Comparison of ENCODE assay signal across 1 cellular context in genomic region chr7:45886931-45887667, GRCh38.
TF ChIP-seq lines count a peak whose summit lies in the region.

No MANE protein-coding gene starts in this region.

TF ChIP-seq in HepG2, 621 proteins besides CTCF, POLR2A, EP300 and RAD21 (continued from another document):
- no peak for TF ChIP-seq TEF (CRISPR knock-in tag; IDR thresholded peaks at IDR 0.05)
- 0 out of 2 replicates have a peak, but pooled peaks have one; percentile 3 for TF ChIP-seq ZNF558 (CRISPR knock-in tag; IDR thresholded peaks at IDR 0.05; ENCODE audit: borderline replicate concordance)
- 0 out of 2 replicates have a peak, but pooled peaks have one; percentile 16 for TF ChIP-seq TFE3 (CRISPR knock-in tag; IDR thresholded peaks at IDR 0.05)
- TF ChIP-seq ZNF674 (CRISPR knock-in tag; IDR thresholded peaks at IDR 0.05; ENCODE audit: low read depth), result no peak
- TF ChIP-seq SPEN (CRISPR knock-in tag; IDR thresholded peaks at IDR 0.05; ENCODE audit: low read depth), result no peak
- TF ChIP-seq ELF4 (CRISPR knock-in tag; IDR thresholded peaks at IDR 0.05; ENCODE audit: borderline replicate concordance), result no peak
- no peak for TF ChIP-seq SNAPC5 (CRISPR knock-in tag; IDR thresholded peaks at IDR 0.05; ENCODE audit: borderline replicate concordance)
- no peak for TF ChIP-seq NFYC (CRISPR knock-in tag; IDR thresholded peaks at IDR 0.05)
- TF ChIP-seq KDM3A (CRISPR knock-in tag; IDR thresholded peaks at IDR 0.05; ENCODE audit: low read depth), result no peak
- no peak for TF ChIP-seq ZNF678 (CRISPR knock-in tag; IDR thresholded peaks at IDR 0.05)
- no peak for TF ChIP-seq XBP1 (CRISPR knock-in tag; IDR thresholded peaks at IDR 0.05)
- TF ChIP-seq ZBTB33 (CRISPR knock-in tag; IDR thresholded peaks at IDR 0.05), result no peak
- no peak for TF ChIP-seq RFX5 (IDR thresholded peaks at IDR 0.05; ENCODE audit: low read depth, low read length)
- no peak for TF ChIP-seq HNRNPH1 (optimal IDR thresholded peaks at IDR 0.05; ENCODE audit: low read depth, low read length)
- TF ChIP-seq KLF6 (CRISPR knock-in tag; IDR thresholded peaks at IDR 0.05), result 0 out of 2 replicates have a peak, but pooled peaks have one; percentile 27
- no peak for TF ChIP-seq ZFP41 (CRISPR knock-in tag; IDR thresholded peaks at IDR 0.05; ENCODE audit: borderline replicate concordance)
- no peak for TF ChIP-seq TBL1XR1 (IDR thresholded peaks at IDR 0.05; ENCODE audit: borderline replicate concordance, low read length, partially characterized antibody)
- TF ChIP-seq FOXO1 (CRISPR knock-in tag; IDR thresholded peaks at IDR 0.05), result no peak
- no peak for TF ChIP-seq STAT5B (CRISPR knock-in tag; IDR thresholded peaks at IDR 0.05)
- TF ChIP-seq FOSL1 (CRISPR knock-in tag; IDR thresholded peaks at IDR 0.05; ENCODE audit: borderline replicate concordance), result no peak
- no peak for TF ChIP-seq ZNF629 (CRISPR knock-in tag; conservative IDR thresholded peaks at IDR 0.05)
- TF ChIP-seq CHD4 (IDR thresholded peaks at IDR 0.05; ENCODE audit: borderline replicate concordance, low read length), result no peak
- TF ChIP-seq PAX8 (CRISPR knock-in tag; IDR thresholded peaks at IDR 0.05; ENCODE audit: borderline replicate concordance), result no peak
